ENCODE assay signal across 2 cellular contexts in the genomic region with DNA sequence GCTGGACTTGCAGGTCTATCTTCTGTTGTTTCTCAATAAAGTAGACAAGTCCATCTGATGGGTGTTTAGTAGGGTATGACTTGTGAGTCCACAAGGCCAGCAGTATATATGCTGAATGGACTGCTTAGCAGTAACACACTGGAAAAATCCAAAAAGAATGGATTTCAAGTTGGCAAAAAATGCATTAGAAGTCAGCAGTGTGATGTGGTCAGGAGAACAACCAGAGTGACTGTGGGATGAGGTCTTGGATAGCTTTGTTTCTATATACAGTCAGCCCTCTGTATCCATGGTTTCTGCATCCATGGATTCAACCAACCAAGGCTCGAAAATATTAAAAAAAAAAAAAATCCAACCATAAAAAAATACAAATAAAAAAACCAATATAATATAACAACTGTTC.
TF ChIP-seq lines count a peak whose summit lies in the region.

No MANE protein-coding gene starts in this region.

TF ChIP-seq in SK-N-SH, 30 proteins besides CTCF, POLR2A, EP300 and RAD21:
- TF ChIP-seq, protein P1, sequence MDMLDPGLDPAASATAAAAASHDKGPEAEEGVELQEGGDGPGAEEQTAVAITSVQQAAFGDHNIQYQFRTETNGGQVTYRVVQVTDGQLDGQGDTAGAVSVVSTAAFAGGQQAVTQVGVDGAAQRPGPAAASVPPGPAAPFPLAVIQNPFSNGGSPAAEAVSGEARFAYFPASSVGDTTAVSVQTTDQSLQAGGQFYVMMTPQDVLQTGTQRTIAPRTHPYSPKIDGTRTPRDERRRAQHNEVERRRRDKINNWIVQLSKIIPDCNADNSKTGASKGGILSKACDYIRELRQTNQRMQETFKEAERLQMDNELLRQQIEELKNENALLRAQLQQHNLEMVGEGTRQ (IDR thresholded peaks at IDR 0.05; ENCODE audit: borderline replicate concordance, low read depth, low read length) = no peak
- no peak for TF ChIP-seq FOXJ3 (CRISPR knock-in tag; IDR thresholded peaks at IDR 0.05)
- TF ChIP-seq, protein P2, sequence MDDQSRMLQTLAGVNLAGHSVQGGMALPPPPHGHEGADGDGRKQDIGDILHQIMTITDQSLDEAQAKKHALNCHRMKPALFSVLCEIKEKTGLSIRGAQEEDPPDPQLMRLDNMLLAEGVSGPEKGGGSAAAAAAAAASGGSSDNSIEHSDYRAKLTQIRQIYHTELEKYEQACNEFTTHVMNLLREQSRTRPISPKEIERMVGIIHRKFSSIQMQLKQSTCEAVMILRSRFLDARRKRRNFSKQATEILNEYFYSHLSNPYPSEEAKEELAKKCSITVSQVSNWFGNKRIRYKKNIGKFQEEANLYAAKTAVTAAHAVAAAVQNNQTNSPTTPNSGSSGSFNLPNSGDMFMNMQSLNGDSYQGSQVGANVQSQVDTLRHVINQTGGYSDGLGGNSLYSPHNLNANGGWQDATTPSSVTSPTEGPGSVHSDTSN (IDR thresholded peaks at IDR 0.05) = no peak
- no peak for TF ChIP-seq GABPA (IDR thresholded peaks at IDR 0.05; ENCODE audit: low read depth)
- TF ChIP-seq CHD2 (IDR thresholded peaks at IDR 0.05; ENCODE audit: low read length, partially characterized antibody) = no peak
- no peak for TF ChIP-seq RXRA (IDR thresholded peaks at IDR 0.05; ENCODE audit: borderline replicate concordance, low read depth)
- TF ChIP-seq FOSL2 (IDR thresholded peaks at IDR 0.05; ENCODE audit: borderline replicate concordance, low read depth) = no peak
- TF ChIP-seq, protein P3, sequence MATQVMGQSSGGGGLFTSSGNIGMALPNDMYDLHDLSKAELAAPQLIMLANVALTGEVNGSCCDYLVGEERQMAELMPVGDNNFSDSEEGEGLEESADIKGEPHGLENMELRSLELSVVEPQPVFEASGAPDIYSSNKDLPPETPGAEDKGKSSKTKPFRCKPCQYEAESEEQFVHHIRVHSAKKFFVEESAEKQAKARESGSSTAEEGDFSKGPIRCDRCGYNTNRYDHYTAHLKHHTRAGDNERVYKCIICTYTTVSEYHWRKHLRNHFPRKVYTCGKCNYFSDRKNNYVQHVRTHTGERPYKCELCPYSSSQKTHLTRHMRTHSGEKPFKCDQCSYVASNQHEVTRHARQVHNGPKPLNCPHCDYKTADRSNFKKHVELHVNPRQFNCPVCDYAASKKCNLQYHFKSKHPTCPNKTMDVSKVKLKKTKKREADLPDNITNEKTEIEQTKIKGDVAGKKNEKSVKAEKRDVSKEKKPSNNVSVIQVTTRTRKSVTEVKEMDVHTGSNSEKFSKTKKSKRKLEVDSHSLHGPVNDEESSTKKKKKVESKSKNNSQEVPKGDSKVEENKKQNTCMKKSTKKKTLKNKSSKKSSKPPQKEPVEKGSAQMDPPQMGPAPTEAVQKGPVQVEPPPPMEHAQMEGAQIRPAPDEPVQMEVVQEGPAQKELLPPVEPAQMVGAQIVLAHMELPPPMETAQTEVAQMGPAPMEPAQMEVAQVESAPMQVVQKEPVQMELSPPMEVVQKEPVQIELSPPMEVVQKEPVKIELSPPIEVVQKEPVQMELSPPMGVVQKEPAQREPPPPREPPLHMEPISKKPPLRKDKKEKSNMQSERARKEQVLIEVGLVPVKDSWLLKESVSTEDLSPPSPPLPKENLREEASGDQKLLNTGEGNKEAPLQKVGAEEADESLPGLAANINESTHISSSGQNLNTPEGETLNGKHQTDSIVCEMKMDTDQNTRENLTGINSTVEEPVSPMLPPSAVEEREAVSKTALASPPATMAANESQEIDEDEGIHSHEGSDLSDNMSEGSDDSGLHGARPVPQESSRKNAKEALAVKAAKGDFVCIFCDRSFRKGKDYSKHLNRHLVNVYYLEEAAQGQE (IDR thresholded peaks at IDR 0.05; ENCODE audit: low read depth, low read length) = no peak
- TF ChIP-seq YY1 (IDR thresholded peaks at IDR 0.05; ENCODE audit: low read depth) = no peak
- TF ChIP-seq TCF12 (IDR thresholded peaks at IDR 0.05) = no peak
- no peak for TF ChIP-seq MXI1 (IDR thresholded peaks at IDR 0.05; ENCODE audit: low read depth, low read length)
- TF ChIP-seq SMC3 (IDR thresholded peaks at IDR 0.05; ENCODE audit: low read depth, low read length) = no peak
- TF ChIP-seq FOXM1 (IDR thresholded peaks at IDR 0.05; ENCODE audit: low read depth) = no peak
- TF ChIP-seq JUND (IDR thresholded peaks at IDR 0.05) = no peak
- TF ChIP-seq MEF2A (IDR thresholded peaks at IDR 0.05; ENCODE audit: borderline replicate concordance, low read depth) = no peak
- TF ChIP-seq GATA2 (CRISPR knock-in tag; IDR thresholded peaks at IDR 0.05) = no peak
- TF ChIP-seq, protein P4, sequence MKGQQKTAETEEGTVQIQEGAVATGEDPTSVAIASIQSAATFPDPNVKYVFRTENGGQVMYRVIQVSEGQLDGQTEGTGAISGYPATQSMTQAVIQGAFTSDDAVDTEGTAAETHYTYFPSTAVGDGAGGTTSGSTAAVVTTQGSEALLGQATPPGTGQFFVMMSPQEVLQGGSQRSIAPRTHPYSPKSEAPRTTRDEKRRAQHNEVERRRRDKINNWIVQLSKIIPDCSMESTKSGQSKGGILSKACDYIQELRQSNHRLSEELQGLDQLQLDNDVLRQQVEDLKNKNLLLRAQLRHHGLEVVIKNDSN (IDR thresholded peaks at IDR 0.05; ENCODE audit: borderline replicate concordance, low read depth) = no peak
- TF ChIP-seq RCOR1 (IDR thresholded peaks at IDR 0.05; ENCODE audit: low read length) = no peak
- TF ChIP-seq, protein P5, sequence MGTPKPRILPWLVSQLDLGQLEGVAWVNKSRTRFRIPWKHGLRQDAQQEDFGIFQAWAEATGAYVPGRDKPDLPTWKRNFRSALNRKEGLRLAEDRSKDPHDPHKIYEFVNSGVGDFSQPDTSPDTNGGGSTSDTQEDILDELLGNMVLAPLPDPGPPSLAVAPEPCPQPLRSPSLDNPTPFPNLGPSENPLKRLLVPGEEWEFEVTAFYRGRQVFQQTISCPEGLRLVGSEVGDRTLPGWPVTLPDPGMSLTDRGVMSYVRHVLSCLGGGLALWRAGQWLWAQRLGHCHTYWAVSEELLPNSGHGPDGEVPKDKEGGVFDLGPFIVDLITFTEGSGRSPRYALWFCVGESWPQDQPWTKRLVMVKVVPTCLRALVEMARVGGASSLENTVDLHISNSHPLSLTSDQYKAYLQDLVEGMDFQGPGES (IDR thresholded peaks at IDR 0.05; ENCODE audit: low read depth, low read length) = no peak
- no peak for TF ChIP-seq NRF1 (IDR thresholded peaks at IDR 0.05; ENCODE audit: low read depth, low read length)

TF ChIP-seq in SK-N-SH treated with all-trans-retinoic acid at 6 μM for 48 hours, 23 proteins besides CTCF, POLR2A, EP300 and RAD21:
- TF ChIP-seq GLIS3 (CRISPR knock-in tag; IDR thresholded peaks at IDR 0.05) = no peak
- no peak for TF ChIP-seq ZNF565 (CRISPR knock-in tag; conservative IDR thresholded peaks at IDR 0.05; ENCODE audit: low read depth)
- TF ChIP-seq TOX (CRISPR knock-in tag; IDR thresholded peaks at IDR 0.05; ENCODE audit: borderline replicate concordance) = no peak
- TF ChIP-seq, protein P6, sequence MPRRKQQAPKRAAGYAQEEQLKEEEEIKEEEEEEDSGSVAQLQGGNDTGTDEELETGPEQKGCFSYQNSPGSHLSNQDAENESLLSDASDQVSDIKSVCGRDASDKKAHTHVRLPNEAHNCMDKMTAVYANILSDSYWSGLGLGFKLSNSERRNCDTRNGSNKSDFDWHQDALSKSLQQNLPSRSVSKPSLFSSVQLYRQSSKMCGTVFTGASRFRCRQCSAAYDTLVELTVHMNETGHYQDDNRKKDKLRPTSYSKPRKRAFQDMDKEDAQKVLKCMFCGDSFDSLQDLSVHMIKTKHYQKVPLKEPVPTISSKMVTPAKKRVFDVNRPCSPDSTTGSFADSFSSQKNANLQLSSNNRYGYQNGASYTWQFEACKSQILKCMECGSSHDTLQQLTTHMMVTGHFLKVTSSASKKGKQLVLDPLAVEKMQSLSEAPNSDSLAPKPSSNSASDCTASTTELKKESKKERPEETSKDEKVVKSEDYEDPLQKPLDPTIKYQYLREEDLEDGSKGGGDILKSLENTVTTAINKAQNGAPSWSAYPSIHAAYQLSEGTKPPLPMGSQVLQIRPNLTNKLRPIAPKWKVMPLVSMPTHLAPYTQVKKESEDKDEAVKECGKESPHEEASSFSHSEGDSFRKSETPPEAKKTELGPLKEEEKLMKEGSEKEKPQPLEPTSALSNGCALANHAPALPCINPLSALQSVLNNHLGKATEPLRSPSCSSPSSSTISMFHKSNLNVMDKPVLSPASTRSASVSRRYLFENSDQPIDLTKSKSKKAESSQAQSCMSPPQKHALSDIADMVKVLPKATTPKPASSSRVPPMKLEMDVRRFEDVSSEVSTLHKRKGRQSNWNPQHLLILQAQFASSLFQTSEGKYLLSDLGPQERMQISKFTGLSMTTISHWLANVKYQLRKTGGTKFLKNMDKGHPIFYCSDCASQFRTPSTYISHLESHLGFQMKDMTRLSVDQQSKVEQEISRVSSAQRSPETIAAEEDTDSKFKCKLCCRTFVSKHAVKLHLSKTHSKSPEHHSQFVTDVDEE (CRISPR knock-in tag; IDR thresholded peaks at IDR 0.05) = no peak
- no peak for TF ChIP-seq ZC3H10 (CRISPR knock-in tag; IDR thresholded peaks at IDR 0.05)
- TF ChIP-seq ARNTL (CRISPR knock-in tag; IDR thresholded peaks at IDR 0.05; ENCODE audit: borderline replicate concordance, low read depth) = no peak
- no peak for TF ChIP-seq BACH2 (CRISPR knock-in tag; IDR thresholded peaks at IDR 0.05; ENCODE audit: borderline replicate concordance)
- TF ChIP-seq ZNF8 (CRISPR knock-in tag; IDR thresholded peaks at IDR 0.05) = no peak
- no peak for TF ChIP-seq ZFP30 (CRISPR knock-in tag; IDR thresholded peaks at IDR 0.05)
- no peak for TF ChIP-seq ZNF70 (CRISPR knock-in tag; IDR thresholded peaks at IDR 0.05)
- TF ChIP-seq OSR1 (CRISPR knock-in tag; IDR thresholded peaks at IDR 0.05) = no peak
- TF ChIP-seq ESRRG (CRISPR knock-in tag; IDR thresholded peaks at IDR 0.05) = no peak
- TF ChIP-seq, protein P7, sequence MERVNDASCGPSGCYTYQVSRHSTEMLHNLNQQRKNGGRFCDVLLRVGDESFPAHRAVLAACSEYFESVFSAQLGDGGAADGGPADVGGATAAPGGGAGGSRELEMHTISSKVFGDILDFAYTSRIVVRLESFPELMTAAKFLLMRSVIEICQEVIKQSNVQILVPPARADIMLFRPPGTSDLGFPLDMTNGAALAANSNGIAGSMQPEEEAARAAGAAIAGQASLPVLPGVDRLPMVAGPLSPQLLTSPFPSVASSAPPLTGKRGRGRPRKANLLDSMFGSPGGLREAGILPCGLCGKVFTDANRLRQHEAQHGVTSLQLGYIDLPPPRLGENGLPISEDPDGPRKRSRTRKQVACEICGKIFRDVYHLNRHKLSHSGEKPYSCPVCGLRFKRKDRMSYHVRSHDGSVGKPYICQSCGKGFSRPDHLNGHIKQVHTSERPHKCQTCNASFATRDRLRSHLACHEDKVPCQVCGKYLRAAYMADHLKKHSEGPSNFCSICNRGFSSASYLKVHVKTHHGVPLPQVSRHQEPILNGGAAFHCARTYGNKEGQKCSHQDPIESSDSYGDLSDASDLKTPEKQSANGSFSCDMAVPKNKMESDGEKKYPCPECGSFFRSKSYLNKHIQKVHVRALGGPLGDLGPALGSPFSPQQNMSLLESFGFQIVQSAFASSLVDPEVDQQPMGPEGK (CRISPR knock-in tag; IDR thresholded peaks at IDR 0.05; ENCODE audit: borderline replicate concordance) = no peak
- TF ChIP-seq, protein P8, sequence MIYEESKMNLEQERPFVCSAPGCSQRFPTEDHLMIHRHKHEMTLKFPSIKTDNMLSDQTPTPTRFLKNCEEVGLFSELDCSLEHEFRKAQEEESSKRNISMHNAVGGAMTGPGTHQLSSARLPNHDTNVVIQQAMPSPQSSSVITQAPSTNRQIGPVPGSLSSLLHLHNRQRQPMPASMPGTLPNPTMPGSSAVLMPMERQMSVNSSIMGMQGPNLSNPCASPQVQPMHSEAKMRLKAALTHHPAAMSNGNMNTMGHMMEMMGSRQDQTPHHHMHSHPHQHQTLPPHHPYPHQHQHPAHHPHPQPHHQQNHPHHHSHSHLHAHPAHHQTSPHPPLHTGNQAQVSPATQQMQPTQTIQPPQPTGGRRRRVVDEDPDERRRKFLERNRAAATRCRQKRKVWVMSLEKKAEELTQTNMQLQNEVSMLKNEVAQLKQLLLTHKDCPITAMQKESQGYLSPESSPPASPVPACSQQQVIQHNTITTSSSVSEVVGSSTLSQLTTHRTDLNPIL (CRISPR knock-in tag; IDR thresholded peaks at IDR 0.05; ENCODE audit: low read depth) = no peak
- no peak for TF ChIP-seq ISL1 (CRISPR knock-in tag; IDR thresholded peaks at IDR 0.05)
- TF ChIP-seq, protein P9, sequence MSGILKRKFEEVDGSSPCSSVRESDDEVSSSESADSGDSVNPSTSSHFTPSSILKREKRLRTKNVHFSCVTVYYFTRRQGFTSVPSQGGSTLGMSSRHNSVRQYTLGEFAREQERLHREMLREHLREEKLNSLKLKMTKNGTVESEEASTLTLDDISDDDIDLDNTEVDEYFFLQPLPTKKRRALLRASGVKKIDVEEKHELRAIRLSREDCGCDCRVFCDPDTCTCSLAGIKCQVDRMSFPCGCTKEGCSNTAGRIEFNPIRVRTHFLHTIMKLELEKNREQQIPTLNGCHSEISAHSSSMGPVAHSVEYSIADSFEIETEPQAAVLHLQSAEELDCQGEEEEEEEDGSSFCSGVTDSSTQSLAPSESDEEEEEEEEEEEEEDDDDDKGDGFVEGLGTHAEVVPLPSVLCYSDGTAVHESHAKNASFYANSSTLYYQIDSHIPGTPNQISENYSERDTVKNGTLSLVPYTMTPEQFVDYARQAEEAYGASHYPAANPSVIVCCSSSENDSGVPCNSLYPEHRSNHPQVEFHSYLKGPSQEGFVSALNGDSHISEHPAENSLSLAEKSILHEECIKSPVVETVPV (CRISPR knock-in tag; IDR thresholded peaks at IDR 0.05) = no peak
